14 cellular contexts compared by ENCODE assay signal in genomic region chr11:20037358-20037757, GRCh38.
A peak's percentile ranks its signal among the peaks of the same experiment; 100 is the strongest.
DNase-seq lines count a peak whose midpoint lies in the region; ATAC-seq, FAIRE-seq and TF ChIP-seq lines count a peak whose summit lies in the region.
"Had no signal": no experiment of that assay in that cellular context is flagged by ENCODE, and none has a peak within 500 bp of the region (broad histone marks: within the 10 kb centered on the region; RNA-seq: fewer than 3 reads in every experiment).

No MANE protein-coding gene starts in this region.

- no peak for FAIRE-seq in astrocyte (lab: Jason Lieb, UNC)

- no peaks in the 10 kb centered on the region for H3K9me3 Mint-ChIP-seq in Caco-2 (ENCODE audit: unreplicated experiment)
- no peaks in the 10 kb centered on the region for H3K9me3 Mint-ChIP-seq in astrocyte (ENCODE audit: unreplicated experiment)
- H3K9me3 Mint-ChIP-seq: naive thymus-derived CD8-positive, alpha-beta T cell; T-cell had no signal

- no peaks in the 10 kb centered on the region for H3K36me3 ChIP-seq in Caco-2 (ENCODE audit: control insufficient read depth, insufficient read depth, low read length)
- H3K36me3 ChIP-seq in astrocyte (ENCODE audit: insufficient read depth, low read length): no peaks in the 10 kb centered on the region

- no peak overlapping the region for H3K9ac ChIP-seq in astrocyte (ENCODE audit: low read length)

- no peaks in the 10 kb centered on the region for H3K79me2 ChIP-seq in astrocyte (ENCODE audit: insufficient read depth, low read length)

- DNase-seq in Caco-2 (no peak), astrocyte (ENCODE audit: low read depth) (no peak), SIG-M5 treated with dmso at 0.1 percent for 504 hours (lab: John Stamatoyannopoulos, UW; ENCODE audit: unreplicated experiment) (no peak), glomerular visceral epithelial cell (ENCODE audit: extremely low spot score) (no peak)
- DNase-seq in activated CD4-positive, alpha-beta T cell treated with anti-CD3 and anti-CD28 coated beads for 4 hours: no peak
- DNase-seq: dermis blood vessel endothelial cell; erythroblast; IMR-90; lower lobe of right lung; naive thymus-derived CD8-positive, alpha-beta T cell; T-cell had no signal

- H3K4me2 ChIP-seq in astrocyte (ENCODE audit: low read length): no peak overlapping the region

- TF ChIP-seq CTCF in Caco-2 (IDR thresholded peaks at IDR 0.05; ENCODE audit: insufficient read depth in 1 of 2, low read depth in 1 of 2, low read length in 1 of 2, severe bottlenecking in 1 of 2, unreplicated experiment in 1 of 2) (no peak), astrocyte (IDR thresholded peaks at IDR 0.05; ENCODE audit: insufficient read depth, low read depth, low read length) (no peak)

- POLR2A ChIA-PET in Caco-2 (lab: Charles Lee): no interaction called here

- H3K36me3 Mint-ChIP-seq in Caco-2 (ENCODE audit: insufficient read depth, unreplicated experiment) (peaks cover 64% of the 10 kb centered on the region), astrocyte (ENCODE audit: low read depth, unreplicated experiment) (peaks cover 19% of the 10 kb centered on the region)
- H3K36me3 Mint-ChIP-seq: T-cell had no signal

- peaks cover 7% of the 10 kb centered on the region for H4K20me1 ChIP-seq in astrocyte (ENCODE audit: insufficient read depth, low read length)

- H3K27ac Mint-ChIP-seq in Caco-2 (ENCODE audit: unreplicated experiment): peak overlapping the region; percentile 91
- H3K27ac Mint-ChIP-seq in astrocyte (ENCODE audit: unreplicated experiment): peak overlapping the region; percentile 59
- H3K27ac Mint-ChIP-seq: naive thymus-derived CD8-positive, alpha-beta T cell; T-cell had no signal

- H3K9me3 ChIP-seq in Caco-2 (no peaks in the 10 kb centered on the region), astrocyte (ENCODE audit: insufficient read depth, low read depth, low read length) (no peaks in the 10 kb centered on the region)
- H3K9me3 ChIP-seq: lower lobe of right lung had no signal

- no peak overlapping the region for H3K4me3 Mint-ChIP-seq in Caco-2 (ENCODE audit: unreplicated experiment)
- H3K4me3 Mint-ChIP-seq in astrocyte (ENCODE audit: unreplicated experiment): no peak overlapping the region
- H3K4me3 Mint-ChIP-seq: naive thymus-derived CD8-positive, alpha-beta T cell; T-cell had no signal

- no peaks in the 10 kb centered on the region for H3K27me3 Mint-ChIP-seq in Caco-2 (ENCODE audit: insufficient read depth, unreplicated experiment)
- no peaks in the 10 kb centered on the region for H3K27me3 Mint-ChIP-seq in astrocyte (ENCODE audit: low read depth, unreplicated experiment)

- peak; percentile 75 for ATAC-seq in GM19023 (IDR thresholded peaks at IDR 0.05; ENCODE audit: unreplicated experiment)
- peak; percentile 78 for ATAC-seq in HG02852 (IDR thresholded peaks at IDR 0.05; ENCODE audit: unreplicated experiment)
- no peak for ATAC-seq in HG03457 (IDR thresholded peaks at IDR 0.05; ENCODE audit: unreplicated experiment)
- ATAC-seq: lower lobe of right lung; naive thymus-derived CD8-positive, alpha-beta T cell; T-cell had no signal

- no peaks in the 10 kb centered on the region for H3K27me3 ChIP-seq in Caco-2 (replicated peaks; ENCODE audit: control insufficient read depth, insufficient read depth, low read length)
- H3K27me3 ChIP-seq in astrocyte (ENCODE audit: insufficient read depth, low read length): peaks cover 3% of the 10 kb centered on the region

- H3K4me1 Mint-ChIP-seq in Caco-2 (ENCODE audit: low read depth, unreplicated experiment) (peaks cover 66% of the 10 kb centered on the region), astrocyte (ENCODE audit: low read depth, unreplicated experiment) (peaks cover 52% of the 10 kb centered on the region)
- H3K4me1 Mint-ChIP-seq: naive thymus-derived CD8-positive, alpha-beta T cell; T-cell had no signal

- H3K4me1 ChIP-seq in Caco-2: peaks cover 85% of the 10 kb centered on the region
- peaks cover 22% of the 10 kb centered on the region for H3K4me1 ChIP-seq in astrocyte (ENCODE audit: insufficient read depth, low read length)
- H3K4me1 ChIP-seq: lower lobe of right lung had no signal

- H3K27ac ChIP-seq in astrocyte (ENCODE audit: low read depth, low read length): no peak overlapping the region
- H3K27ac ChIP-seq: lower lobe of right lung had no signal

- CTCF ChIA-PET in Caco-2 (lab: Charles Lee): interaction anchor here (0.6 to 1.1 kb wide), 5 partner anchors 8 to 85 kb away, joined by 3 to 5 read pairs (median 4); no protein-coding TSS in a partner anchor

- no peak overlapping the region for H3K4me3 ChIP-seq in Caco-2 (ENCODE audit: low read depth, low read length)
- H3K4me3 ChIP-seq in astrocyte (ENCODE audit: insufficient read depth, low read depth, low read length): no peak overlapping the region
- H3K4me3 ChIP-seq: lower lobe of right lung had no signal

- BruUV-seq in Caco-2 (replicated peaks; lab: Mats Ljungman, UMichigan): no TSS peak

- intact Hi-C loops in Caco-2 (cut with micrococcal nuclease; ENCODE audit: unreplicated experiment): loop anchor here (2.0 kb wide), 1 partner anchor 133 kb away; no protein-coding TSS in a partner anchor

- no peak overlapping the region for H2AFZ ChIP-seq in astrocyte (ENCODE audit: low read depth, low read length)
